Comparison of ENCODE assay signal across 5 cellular contexts in the genomic region with DNA sequence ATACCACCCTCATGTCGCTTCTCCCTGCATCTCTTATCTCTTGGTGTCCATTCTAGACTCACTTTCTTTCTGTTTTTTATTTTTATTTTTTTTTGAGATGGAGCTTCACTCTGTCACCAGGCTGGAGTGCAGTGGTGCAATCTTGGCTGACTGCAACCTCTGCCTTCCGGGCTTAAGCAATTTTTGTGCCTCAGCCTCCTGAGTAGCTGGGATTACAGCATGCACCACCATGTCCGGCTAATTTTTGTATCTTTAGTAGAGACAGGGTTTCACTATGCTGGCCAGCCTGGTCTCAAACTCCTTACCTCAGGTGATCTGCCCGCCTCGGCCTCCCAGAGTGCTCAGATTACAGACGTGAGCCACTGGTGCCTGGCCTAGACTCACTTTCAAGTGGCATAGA. TPM values are rescaled to one million over a fixed set of nuclear protein-coding genes. Genes with fewer than 3 reads are reported as not detected.
"Had no signal": no experiment of that assay in that cellular context is flagged by ENCODE, and none has a peak within 500 bp of the region (broad histone marks: within the 10 kb centered on the region; RNA-seq: fewer than 3 reads in every experiment).

No MANE protein-coding gene starts in this region.

RNA-seq across cellular contexts. Expression of gene ALOX5AP, which starts 12.5 kb away (rescaled TPM):
- total RNA-seq: bronchial epithelial cell, IMR-90, SK-MEL-5, WTC11 had no signal
- polyA plus RNA-seq: K562 had no signal
